ENCODE assay signal across 15 cellular contexts in the genomic region with DNA sequence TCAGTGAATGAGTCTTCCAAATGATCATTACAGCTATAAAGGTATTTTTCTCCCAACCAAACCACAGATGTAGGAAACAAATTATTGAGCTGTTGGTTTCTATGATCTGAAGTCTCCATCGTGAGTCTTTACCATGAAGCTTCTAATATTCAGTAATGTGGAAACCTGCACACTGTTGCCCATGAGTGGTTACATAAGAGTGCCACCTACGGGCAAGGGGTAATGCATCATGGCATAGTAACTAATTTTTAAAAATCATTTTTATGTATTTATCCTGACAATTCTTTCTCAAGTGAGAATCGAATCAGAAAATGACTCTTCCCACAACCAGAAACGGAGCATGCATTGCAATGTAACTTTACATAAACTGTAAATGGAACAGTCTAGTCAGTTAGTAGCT.
DNase-seq lines count a peak whose midpoint lies in the region; ATAC-seq and TF ChIP-seq lines count a peak whose summit lies in the region.
"Had no signal": no experiment of that assay in that cellular context is flagged by ENCODE, and none has a peak within 500 bp of the region (broad histone marks: within the 10 kb centered on the region; RNA-seq: fewer than 3 reads in every experiment).

No MANE protein-coding gene starts in this region.

- intact Hi-C loops in activated CD4-positive, alpha-beta T cell treated with anti-CD3 and anti-CD28 coated beads for 36 hours (cut with DNase I, micrococcal nuclease), result no loop called here

- no peak overlapping the region for H3K4me3 Mint-ChIP-seq in activated CD4-positive, alpha-beta T cell treated with anti-CD3 and anti-CD28 coated beads for 36 hours
- H3K4me3 Mint-ChIP-seq: immature natural killer cell; stimulated activated memory B cell treated with anti-CD40 and anti-IgM and Interleukin-4, amounts not matched to agents 10 μg/mL and 1 μg/mL and 100 μg/mL, for 72 hours had no signal

- CTCF ChIA-PET in activated CD4-positive, alpha-beta T cell treated with anti-CD3 and anti-CD28 coated beads for 36 hours (lab: Charles Lee), result interaction anchor here (0.7 to 1.4 kb wide), 7 partner anchors 9 to 483 kb away, joined by 3 to 7 read pairs (median 3); a partner anchor contains a TSS

- ATAC-seq in activated CD4-positive, alpha-beta T cell treated with anti-CD3 and anti-CD28 coated beads for 36 hours, result no peak
- ATAC-seq in HG03469 (IDR thresholded peaks at IDR 0.05; ENCODE audit: unreplicated experiment) (peak; percentile 56), HG03045 (IDR thresholded peaks at IDR 0.05; ENCODE audit: unreplicated experiment) (no peak)
- ATAC-seq: stimulated activated memory B cell treated with anti-CD40 and anti-IgM and Interleukin-4, amounts not matched to agents 10 μg/mL and 1 μg/mL and 100 μg/mL, for 72 hours had no signal

- POLR2A ChIA-PET in activated CD4-positive, alpha-beta T cell treated with anti-CD3 and anti-CD28 coated beads for 36 hours (lab: Charles Lee), result no interaction called here

- no peaks in the 10 kb centered on the region for H3K9me3 Mint-ChIP-seq in activated CD4-positive, alpha-beta T cell treated with anti-CD3 and anti-CD28 coated beads for 36 hours (ENCODE audit: low read depth)
- H3K9me3 Mint-ChIP-seq: stimulated activated memory B cell treated with anti-CD40 and anti-IgM and Interleukin-4, amounts not matched to agents 10 μg/mL and 1 μg/mL and 100 μg/mL, for 72 hours had no signal

- peak; percentile 10 for DNase-seq in activated CD4-positive, alpha-beta T cell treated with anti-CD3 and anti-CD28 coated beads for 36 hours
- no peak for DNase-seq in activated CD4-positive, alpha-beta T cell treated with anti-CD3 and anti-CD28 coated beads for 1 hour
- DNase-seq in SK-MEL-5 (ENCODE audit: low read depth, low spot score) (peak; percentile 52), retinal pigment epithelial cell (ENCODE audit: low read depth) (no peak), NCI-H187 treated with DMSO at 0.1 percent for 48 hours (lab: John Stamatoyannopoulos, UW) (no peak)
- no peak for DNase-seq in activated CD4-positive, CD25-positive, alpha-beta regulatory T cell (lab: John Stamatoyannopoulos, UW)
- DNase-seq: amniotic stem cell; dermis blood vessel endothelial cell; immature natural killer cell; NCI-H1417 treated with DMSO at 0.1 percent for 48 hours; posterior cingulate gyrus; stimulated activated CD4-positive, alpha-beta T cell treated with anti-CD3 and anti-CD28 coated beads, Interleukin-2, amount 100 ng/mL, for 48 hours had no signal

- no peak overlapping the region for H3K4me3 ChIP-seq in retinal pigment epithelial cell (ENCODE audit: low read length)

- no peaks in the 10 kb centered on the region for H3K36me3 Mint-ChIP-seq in activated CD4-positive, alpha-beta T cell treated with anti-CD3 and anti-CD28 coated beads for 36 hours (ENCODE audit: low read depth)
- H3K36me3 Mint-ChIP-seq: immature natural killer cell; stimulated activated memory B cell treated with anti-CD40 and anti-IgM and Interleukin-4, amounts not matched to agents 10 μg/mL and 1 μg/mL and 100 μg/mL, for 72 hours had no signal

- in situ Hi-C loops in SK-MEL-5 (cut with HindIII; ENCODE audit: low pct_unique_long_range_greater_than_20kb, low sequenced_read_pairs), result no loop called here

- no peak overlapping the region for H3K27ac Mint-ChIP-seq in activated CD4-positive, alpha-beta T cell treated with anti-CD3 and anti-CD28 coated beads for 36 hours
- H3K27ac Mint-ChIP-seq: immature natural killer cell; stimulated activated memory B cell treated with anti-CD40 and anti-IgM and Interleukin-4, amounts not matched to agents 10 μg/mL and 1 μg/mL and 100 μg/mL, for 72 hours had no signal

- H3K4me1 Mint-ChIP-seq in activated CD4-positive, alpha-beta T cell treated with anti-CD3 and anti-CD28 coated beads for 36 hours, result no peaks in the 10 kb centered on the region
- H3K4me1 Mint-ChIP-seq: immature natural killer cell; stimulated activated memory B cell treated with anti-CD40 and anti-IgM and Interleukin-4, amounts not matched to agents 10 μg/mL and 1 μg/mL and 100 μg/mL, for 72 hours had no signal

- TF ChIP-seq CTCF in retinal pigment epithelial cell (conservative IDR thresholded peaks at IDR 0.05; ENCODE audit: low read depth, low read length), result peak; percentile 51

- H3K27me3 Mint-ChIP-seq in activated CD4-positive, alpha-beta T cell treated with anti-CD3 and anti-CD28 coated beads for 36 hours, result peaks cover 6% of the 10 kb centered on the region

Comparison
In these comparisons a context has a peak if more than half of its experiments do, and no peak if none do; other contexts are left out.
1. DNase-seq: peak in activated CD4-positive, alpha-beta T cell treated with anti-CD3 and anti-CD28 coated beads for 36 hours (single experiment) and SK-MEL-5 (single experiment); none in activated CD4-positive, alpha-beta T cell treated with anti-CD3 and anti-CD28 coated beads for 1 hour (single experiment), retinal pigment epithelial cell (single experiment), activated CD4-positive, CD25-positive, alpha-beta regulatory T cell (0 of 4) and NCI-H187 treated with DMSO at 0.1 percent for 48 hours (single experiment).